9 cellular contexts compared by ENCODE assay signal in the genomic region with DNA sequence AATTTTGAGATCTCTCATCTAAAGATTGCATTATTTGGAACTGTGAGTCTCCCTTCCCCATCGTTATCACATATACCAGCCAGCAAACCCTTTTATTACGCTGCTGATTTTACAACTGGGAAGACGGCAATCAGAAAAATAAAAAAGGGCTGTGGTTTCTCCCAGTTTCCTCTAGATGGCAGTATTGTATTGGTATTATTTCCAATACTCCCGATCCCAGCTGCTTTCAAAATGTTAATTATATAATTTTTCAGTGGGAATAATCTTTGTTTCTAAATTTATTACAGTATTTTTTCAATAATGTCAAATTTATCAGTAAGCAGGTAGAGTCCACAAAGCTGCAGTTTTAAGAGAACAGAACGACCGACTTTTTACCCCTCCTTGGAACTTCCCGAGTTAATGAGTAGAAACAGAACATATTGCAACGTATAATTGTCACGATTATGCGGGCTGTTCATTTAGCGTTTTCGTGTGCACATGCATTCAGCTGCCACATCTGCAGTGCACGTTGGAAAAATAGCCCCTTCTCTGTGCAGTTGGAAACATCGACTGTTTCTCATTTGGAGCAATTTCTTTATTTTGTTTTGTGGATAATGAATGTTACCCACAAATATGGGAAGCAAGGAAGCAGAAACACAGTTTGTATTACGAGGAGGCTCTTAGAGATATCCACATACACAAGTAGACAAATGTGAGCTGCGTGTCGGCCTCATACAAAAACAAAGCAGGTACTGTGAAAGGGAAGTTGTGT.
A peak's percentile ranks its signal among the peaks of the same experiment; 100 is the strongest.
DNase-seq lines count a peak whose midpoint lies in the region; ATAC-seq, FAIRE-seq and TF ChIP-seq lines count a peak whose summit lies in the region.
"Had no signal": no experiment of that assay in that cellular context is flagged by ENCODE, and none has a peak within 500 bp of the region (broad histone marks: within the 10 kb centered on the region; RNA-seq: fewer than 3 reads in every experiment).

No MANE protein-coding gene starts in this region.

- DNase-seq in DMS79 treated with DMSO at 0.1 percent for 48 hours (lab: John Stamatoyannopoulos, UW) (peak; percentile 1), DMS79 (lab: John Stamatoyannopoulos, UW) (no peak), HTR-8/SVneo (ENCODE audit: insufficient read length, low spot score) (peak; percentile 54), RWPE1 (ENCODE audit: low spot score) (peak; percentile 67), esophagus muscularis mucosa (ENCODE audit: extremely low spot score) (no peak), osteocyte (ENCODE audit: extremely low spot score, unreplicated experiment) (peak; percentile 5)
- DNase-seq in stimulated activated naive CD4-positive, alpha-beta T cell treated with Interleukin-2 at 50 U/mL for 16 hours (lab: John Stamatoyannopoulos, UW), result no peak

- H3K4me3 ChIP-seq in esophagus muscularis mucosa, result peak overlapping the region; percentile 35 to 41 (median 39)
- H3K4me3 ChIP-seq: BLaER1 treated with 17β-estradiol and CSF1 and Interleukin-3, amounts not matched to agents 10 nM and 100 nM had no signal

- H3K27ac ChIP-seq in RWPE1 (no peak overlapping the region), esophagus muscularis mucosa (replicated peaks in 1 of 4) (no peak overlapping the region)
- H3K27ac ChIP-seq: BLaER1 treated with 17β-estradiol and CSF1 and Interleukin-3, amounts not matched to agents 10 nM and 100 nM had no signal

- intact Hi-C loops in esophagus muscularis mucosa (cut with DNase I), result no loop called here

- CTCF ChIA-PET in RWPE1 (lab: Yijun Ruan, JAX), result interaction anchor here (0.6 to 1.4 kb wide), 8 partner anchors 18 to 718 kb away, joined by 3 to 7 read pairs (median 4); no protein-coding TSS in a partner anchor

- TF ChIP-seq POLR2A in esophagus muscularis mucosa (IDR thresholded peaks at IDR 0.05; ENCODE audit: low read depth), result no peak

- 7% methylated on average over 17 of the region's 17 CpGs for WGBS in esophagus muscularis mucosa

- POLR2A ChIA-PET in RWPE1 (lab: Yijun Ruan, JAX; ENCODE audit: low non-redundant PET), result no interaction called here

- TF ChIP-seq EP300 in esophagus muscularis mucosa (IDR thresholded peaks at IDR 0.05), result no peak

- no peaks in the 10 kb centered on the region for H3K36me3 Mint-ChIP-seq in osteocyte (ENCODE audit: unreplicated experiment)

- no peak for ATAC-seq in GM18873 (IDR thresholded peaks at IDR 0.05; ENCODE audit: low FRiP score, unreplicated experiment)

- peaks cover 0 to 6% (median 0%) of the 10 kb centered on the region in 4 donors for H3K27me3 ChIP-seq in esophagus muscularis mucosa
- H3K27me3 ChIP-seq: BLaER1 treated with 17β-estradiol and CSF1 and Interleukin-3, amounts not matched to agents 10 nM and 100 nM had no signal

- peaks cover 0 to 9% (median 6%) of the 10 kb centered on the region in 4 donors for H3K4me1 ChIP-seq in esophagus muscularis mucosa

- no peaks in the 10 kb centered on the region for H3K9me3 Mint-ChIP-seq in osteocyte (ENCODE audit: unreplicated experiment)

- peaks cover 70% of the 10 kb centered on the region for H3K27me3 Mint-ChIP-seq in osteocyte (ENCODE audit: unreplicated experiment)

- peak overlapping the region; percentile 38 for H3K4me3 Mint-ChIP-seq in osteocyte (ENCODE audit: unreplicated experiment)

- no peak overlapping the region for H3K27ac Mint-ChIP-seq in osteocyte (ENCODE audit: unreplicated experiment)

- peaks cover 7% of the 10 kb centered on the region for H3K4me1 Mint-ChIP-seq in osteocyte (ENCODE audit: unreplicated experiment)

- H3K36me3 ChIP-seq in esophagus muscularis mucosa, result no peaks in the 10 kb centered on the region
- H3K36me3 ChIP-seq: BLaER1 treated with 17β-estradiol and CSF1 and Interleukin-3, amounts not matched to agents 10 nM and 100 nM had no signal

- FAIRE-seq in HTR-8/SVneo (lab: Jason Lieb, UNC), result no peak

- peak; percentile 76 for TF ChIP-seq CTCF in RWPE1 (conservative IDR thresholded peaks at IDR 0.05; ENCODE audit: low read depth)
- peak; percentile 81 to 87 (median 81) for TF ChIP-seq CTCF in esophagus muscularis mucosa (IDR thresholded peaks at IDR 0.05)
- TF ChIP-seq CTCF in osteocyte (IDR thresholded peaks at IDR 0.05), result peak; percentile 73

- peaks cover 0 to 6% (median 2%) of the 10 kb centered on the region in 4 donors for H3K9me3 ChIP-seq in esophagus muscularis mucosa

Comparison
In these comparisons a context has a peak if more than half of its experiments do, and no peak if none do; other contexts are left out.
1. DNase-seq: peak in DMS79 treated with DMSO at 0.1 percent for 48 hours (single experiment), HTR-8/SVneo (single experiment), RWPE1 (single experiment) and osteocyte (single experiment); none in DMS79 (single experiment), esophagus muscularis mucosa (single experiment) and stimulated activated naive CD4-positive, alpha-beta T cell treated with Interleukin-2 at 50 U/mL for 16 hours (single experiment).
2. Peak in every context shown above with its lines, with median percentiles within 50 percentile points of each other: CTCF ChIP-seq.